ENCODE assay signal across 13 cellular contexts in genomic region chr10:126050301-126050700, GRCh38.
"Had no signal": no experiment of that assay in that cellular context is flagged by ENCODE, and none has a peak within 500 bp of the region (broad histone marks: within the 10 kb centered on the region; RNA-seq: fewer than 3 reads in every experiment).

No MANE protein-coding gene starts in this region.

- H3K4me1 Mint-ChIP-seq: activated naive CD8-positive, alpha-beta T cell treated with anti-CD3 and anti-CD28 coated beads, Interleukin-2, amount 10 ng/mL, durations not matched to agents 7 days and 5 days had no signal

- H3K36me3 ChIP-seq: sigmoid colon, tibial artery had no signal

- H3K27ac Mint-ChIP-seq: activated naive CD8-positive, alpha-beta T cell treated with anti-CD3 and anti-CD28 coated beads, Interleukin-2, amount 10 ng/mL, durations not matched to agents 7 days and 5 days; activated T-helper 1 cell treated with anti-CD3 and anti-CD28 coated beads, Interleukin-12 subunit alpha, Interleukin-12 subunit beta, Interleukin-2, Interleukin-4 antibody, amounts not matched to agents 30 ng/mL and 10 ng/mL and 1 ng/mL, durations not matched to agents 14 hours and 24 hours and 36 hours; mesothelial cell of epicardium had no signal

- H3K4me3 ChIP-seq: sigmoid colon, tibial artery had no signal

- DNase-seq: activated CD4-positive, alpha-beta T cell treated with anti-CD3 and anti-CD28 coated beads, Interleukin-2, amount 50 U/mL, for 1 hour; activated CD8-positive, alpha-beta memory T cell treated with anti-CD3 and anti-CD28 coated beads for 24 hours; activated naive CD8-positive, alpha-beta T cell treated with anti-CD3 and anti-CD28 coated beads, Interleukin-2, amount 10 ng/mL, durations not matched to agents 7 days and 5 days; glutamatergic neuron; kidney glomerular epithelial cell; sigmoid colon; stimulated activated CD4-positive, alpha-beta T cell treated with anti-CD3 and anti-CD28 coated beads, Interleukin-12 subunit alpha, Interleukin-12 subunit beta, amount 100 ng/mL, for 4 hours; stimulated activated CD4-positive, alpha-beta T cell treated with anti-CD3 and anti-CD28 coated beads, Interleukin-2, amount 100 ng/mL, for 24 hours had no signal

- H3K36me3 Mint-ChIP-seq: activated naive CD8-positive, alpha-beta T cell treated with anti-CD3 and anti-CD28 coated beads, Interleukin-2, amount 10 ng/mL, durations not matched to agents 7 days and 5 days; mesothelial cell of epicardium had no signal

- H3K4me3 Mint-ChIP-seq: activated naive CD8-positive, alpha-beta T cell treated with anti-CD3 and anti-CD28 coated beads, Interleukin-2, amount 10 ng/mL, durations not matched to agents 7 days and 5 days; activated T-helper 1 cell treated with anti-CD3 and anti-CD28 coated beads, Interleukin-12 subunit alpha, Interleukin-12 subunit beta, Interleukin-2, Interleukin-4 antibody, amounts not matched to agents 30 ng/mL and 10 ng/mL and 1 ng/mL, durations not matched to agents 14 hours and 24 hours and 36 hours; mesothelial cell of epicardium had no signal

- H3K9me3 ChIP-seq: sigmoid colon, tibial artery had no signal

- H2AFZ ChIP-seq: parathyroid adenoma had no signal

- H3K9me3 Mint-ChIP-seq: activated naive CD8-positive, alpha-beta T cell treated with anti-CD3 and anti-CD28 coated beads, Interleukin-2, amount 10 ng/mL, durations not matched to agents 7 days and 5 days; mesothelial cell of epicardium had no signal

- H3K79me2 ChIP-seq: parathyroid adenoma had no signal

- H3K4me1 ChIP-seq: parathyroid adenoma, sigmoid colon had no signal

- H3K27me3 ChIP-seq: sigmoid colon, tibial artery had no signal

- H3K27ac ChIP-seq: parathyroid adenoma, sigmoid colon had no signal

- H3K9ac ChIP-seq: parathyroid adenoma had no signal

- ATAC-seq: activated CD4-positive, CD25-positive, alpha-beta regulatory T cell treated with anti-CD3 and anti-CD28 coated beads, Interleukin-2, amount 50 U/mL, for 24 hours had no signal
